ENCODE assay signal across 6 cellular contexts in genomic region chr13:103833453-103833852, GRCh38.
"Had no signal": no experiment of that assay in that cellular context is flagged by ENCODE, and none has a peak within 500 bp of the region (broad histone marks: within the 10 kb centered on the region; RNA-seq: fewer than 3 reads in every experiment).

No MANE protein-coding gene starts in this region.

- H3K27ac ChIP-seq: HL-60, KMS-11 had no signal

- H3K9ac ChIP-seq: KMS-11 had no signal

- ATAC-seq: HepG2, K562 had no signal

- DNase-seq: IMR-90, KBM-7 had no signal

- H3K4me3 ChIP-seq: K562 had no signal
